12 cellular contexts compared by ENCODE assay signal in the genomic region with DNA sequence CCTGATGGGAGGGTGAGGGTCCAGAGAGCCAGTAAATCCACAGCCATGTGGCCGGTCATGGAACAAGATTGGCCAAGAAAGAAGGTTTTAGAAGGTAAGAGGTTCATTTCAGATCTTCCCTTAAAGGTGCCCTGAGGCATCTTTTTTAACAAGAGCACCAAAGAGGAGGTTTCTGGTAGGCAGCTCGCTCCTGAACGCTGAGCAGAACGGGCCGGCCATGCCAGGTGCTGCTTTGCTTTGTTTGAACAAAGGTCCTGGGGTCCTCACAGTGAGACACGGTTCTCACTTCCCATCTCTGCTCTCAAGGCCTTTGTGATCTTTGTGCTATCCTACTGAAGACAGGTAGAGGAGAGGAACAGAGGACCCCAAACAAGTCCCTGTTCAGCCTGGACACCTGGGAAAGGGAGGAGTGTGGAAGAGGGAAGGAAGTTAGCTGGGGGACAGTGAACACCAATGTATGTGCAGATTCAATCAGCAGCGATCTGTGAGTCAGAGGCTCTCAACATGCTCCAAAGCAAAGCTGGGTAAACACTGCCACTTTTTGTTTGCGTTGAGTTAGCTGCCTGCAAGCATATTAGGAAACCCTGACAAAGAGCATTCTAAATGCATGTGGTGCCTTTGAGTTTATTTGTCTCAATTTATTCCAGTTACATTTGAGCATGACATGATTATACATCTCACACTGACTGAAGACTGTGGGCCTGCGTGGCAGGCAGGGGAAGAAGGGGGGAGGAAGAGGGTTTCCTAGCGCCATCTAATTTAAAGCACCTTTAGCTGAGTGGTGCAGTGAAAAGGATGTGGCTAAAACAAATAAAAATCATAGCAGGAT.
DNase-seq lines count a peak whose midpoint lies in the region; ATAC-seq and TF ChIP-seq lines count a peak whose summit lies in the region.
"Had no signal": no experiment of that assay in that cellular context is flagged by ENCODE, and none has a peak within 500 bp of the region (broad histone marks: within the 10 kb centered on the region; RNA-seq: fewer than 3 reads in every experiment).

No MANE protein-coding gene starts in this region.

- peak; percentile 55 for DNase-seq in AG04449 (ENCODE audit: low read depth, low spot score)
- peak; percentile 28 for DNase-seq in HS-5 (ENCODE audit: low read depth)
- peak; percentile 55 for DNase-seq in Panc1 (ENCODE audit: low read depth, low spot score)
- peak; percentile 27 for DNase-seq in fibroblast of the aortic adventitia (ENCODE audit: low read depth)
- DNase-seq in NCI-H2107 (lab: John Stamatoyannopoulos, UW) = no peak
- no peak for DNase-seq in DMS 273 (lab: John Stamatoyannopoulos, UW; ENCODE audit: unreplicated experiment)
- DNase-seq in SKM-1 treated with dmso at 0.1 percent for 144 hours (lab: John Stamatoyannopoulos, UW; ENCODE audit: unreplicated experiment) = no peak
- DNase-seq: activated B cell treated with CpG ODN at 0.5 μM for 24 hours; activated naive CD4-positive, alpha-beta T cell treated with anti-CD3 and anti-CD28 coated beads, Interleukin-2, amount 50 U/mL, for 16 hours had no signal

- CTCF ChIA-PET in AG04449 (lab: Yijun Ruan, JAX) (interaction anchor here (0.5 to 2.6 kb wide), 8 partner anchors 9 to 309 kb away, joined by 3 to 18 read pairs (median 4); no protein-coding TSS in a partner anchor), Panc1 (lab: Charles Lee) (interaction anchor here (1.0 kb wide), 1 partner anchor 56 kb away, joined by 5 read pairs; no protein-coding TSS in a partner anchor)

- H3K4me1 ChIP-seq in Panc1 (ENCODE audit: control insufficient read depth, insufficient read depth, low read length) = peaks cover 13% of the 10 kb centered on the region
- H3K4me1 ChIP-seq: HAP-1 had no signal

- H3K27me3 ChIP-seq in Panc1 (ENCODE audit: control insufficient read depth, insufficient read depth, low read length) = no peaks in the 10 kb centered on the region

- in situ Hi-C loops in Panc1 (cut with HindIII; ENCODE audit: low pct_unique_long_range_greater_than_20kb, low sequenced_read_pairs) = no loop called here

- H3K4me3 ChIP-seq in AG04449 (ENCODE audit: low read depth, low read length) = no peak overlapping the region
- no peak overlapping the region; a peak in 1 of 4 replicates for H3K4me3 ChIP-seq in Panc1 (ENCODE audit: low read depth in 2 of 2, low read length in 2 of 2)
- no peak overlapping the region for H3K4me3 ChIP-seq in fibroblast of the aortic adventitia (ENCODE audit: low read depth, low read length)
- H3K4me3 ChIP-seq: HAP-1 had no signal

- TF ChIP-seq CTCF in AG04449 (IDR thresholded peaks at IDR 0.05; ENCODE audit: insufficient read depth, low read length, missing control alignments) = no peak
- TF ChIP-seq CTCF in Panc1 (IDR thresholded peaks at IDR 0.05) = no peak
- no peak for TF ChIP-seq CTCF in fibroblast of the aortic adventitia (IDR thresholded peaks at IDR 0.05; ENCODE audit: insufficient read depth, low read length)

- POLR2A ChIA-PET in AG04449 (lab: Yijun Ruan, JAX) (interaction anchor here (1.0 kb wide), 1 partner anchor 39 kb away, joined by 3 read pairs; no protein-coding TSS in a partner anchor), Panc1 (lab: Charles Lee) (no interaction called here)

- H3K27ac ChIP-seq in Panc1 (ENCODE audit: low read length) = peak overlapping the region; percentile 54

- no TSS peak for BruUV-seq in Panc1 (replicated peaks; lab: Mats Ljungman, UMichigan)

- no peaks in the 10 kb centered on the region for H3K36me3 ChIP-seq in Panc1 (ENCODE audit: control insufficient read depth, insufficient read depth, low read length)
- H3K36me3 ChIP-seq: HAP-1 had no signal

- ATAC-seq in Panc1 (peak; percentile 94), HG03432 (IDR thresholded peaks at IDR 0.05; ENCODE audit: unreplicated experiment) (no peak)
- ATAC-seq: sciatic nerve had no signal

- intact Hi-C loops in Panc1 (cut with micrococcal nuclease; ENCODE audit: unreplicated experiment) = no loop called here

- peaks cover 8% of the 10 kb centered on the region; the same call in 1 of the 2 replicates for H3K9me3 ChIP-seq in Panc1 (ENCODE audit: control insufficient read depth, insufficient read depth, low read depth, low read length)
- H3K9me3 ChIP-seq: HAP-1 had no signal

Comparison
In these comparisons a context has a peak if more than half of its experiments do, and no peak if none do; other contexts are left out.
1. DNase-seq: peak in AG04449 (single experiment), HS-5 (single experiment), Panc1 (single experiment) and fibroblast of the aortic adventitia (single experiment); none in NCI-H2107 (single experiment), DMS 273 (single experiment) and SKM-1 treated with dmso at 0.1 percent for 144 hours (single experiment).